Comparison of ENCODE assay signal across 8 cellular contexts in genomic region chr1:243354511-243355153, GRCh38.
DNase-seq lines count a peak whose midpoint lies in the region; ATAC-seq and TF ChIP-seq lines count a peak whose summit lies in the region.

No MANE protein-coding gene starts in this region.

- ATAC-seq in HG02981 (IDR thresholded peaks at IDR 0.05; ENCODE audit: unreplicated experiment) (peak; percentile 79), HG02571 (IDR thresholded peaks at IDR 0.05; ENCODE audit: unreplicated experiment) (no peak)

- H3K27me3 Mint-ChIP-seq in activated CD4-positive, alpha-beta T cell treated with anti-CD3 and anti-CD28 coated beads, Interleukin-2, amount 10 ng/mL, durations not matched to agents 7 days and 5 days, result no peaks in the 10 kb centered on the region
- H3K27me3 Mint-ChIP-seq in chondrocyte (ENCODE audit: low read depth), result no peaks in the 10 kb centered on the region

- TF ChIP-seq CTCF in chondrocyte (IDR thresholded peaks at IDR 0.05), result no peak

- peaks cover 21% of the 10 kb centered on the region for H3K4me1 Mint-ChIP-seq in activated CD4-positive, alpha-beta T cell treated with anti-CD3 and anti-CD28 coated beads, Interleukin-2, amount 10 ng/mL, durations not matched to agents 7 days and 5 days
- peaks cover 8% of the 10 kb centered on the region for H3K4me1 Mint-ChIP-seq in chondrocyte (ENCODE audit: low read depth)

- H3K4me3 Mint-ChIP-seq in activated CD4-positive, alpha-beta T cell treated with anti-CD3 and anti-CD28 coated beads, Interleukin-2, amount 10 ng/mL, durations not matched to agents 7 days and 5 days, result peak overlapping the region; percentile 60
- H3K4me3 Mint-ChIP-seq in chondrocyte (ENCODE audit: unreplicated experiment), result no peak overlapping the region

- POLR2A ChIA-PET in activated CD4-positive, alpha-beta T cell treated with anti-CD3 and anti-CD28 coated beads, Interleukin-2, amount 10 ng/mL, durations not matched to agents 7 days and 5 days (lab: Charles Lee), result no interaction called here

- peaks cover 3% of the 10 kb centered on the region for H3K9me3 Mint-ChIP-seq in activated CD4-positive, alpha-beta T cell treated with anti-CD3 and anti-CD28 coated beads, Interleukin-2, amount 10 ng/mL, durations not matched to agents 7 days and 5 days
- H3K9me3 Mint-ChIP-seq in chondrocyte (ENCODE audit: low read depth), result peaks cover 5% of the 10 kb centered on the region

- H3K27ac Mint-ChIP-seq in activated CD4-positive, alpha-beta T cell treated with anti-CD3 and anti-CD28 coated beads, Interleukin-2, amount 10 ng/mL, durations not matched to agents 7 days and 5 days, result peak overlapping the region; percentile 75
- no peak overlapping the region for H3K27ac Mint-ChIP-seq in chondrocyte (ENCODE audit: unreplicated experiment)

- DNase-seq in activated CD4-positive, alpha-beta T cell treated with anti-CD3 and anti-CD28 coated beads, Interleukin-2, amount 10 ng/mL, durations not matched to agents 7 days and 5 days, result no peak
- DNase-seq in activated CD4-positive, alpha-beta T cell treated with anti-CD3 and anti-CD28 coated beads for 1 hour, result no peak
- peak; percentile 42 for DNase-seq in cerebellar cortex (ENCODE audit: low spot score)
- DNase-seq in renal cortical epithelial cell (ENCODE audit: low read depth), result peak; percentile 54
- DNase-seq in chondrocyte (ENCODE audit: low spot score), result no peak
- DNase-seq in nucleus accumbens (lab: John Stamatoyannopoulos, UW), result no peak

- CTCF ChIA-PET in activated CD4-positive, alpha-beta T cell treated with anti-CD3 and anti-CD28 coated beads, Interleukin-2, amount 10 ng/mL, durations not matched to agents 7 days and 5 days (lab: Charles Lee), result interaction anchor here (0.9 kb wide), 1 partner anchor 888 kb away, joined by 3 read pairs; no protein-coding TSS in a partner anchor

- H3K36me3 Mint-ChIP-seq in activated CD4-positive, alpha-beta T cell treated with anti-CD3 and anti-CD28 coated beads, Interleukin-2, amount 10 ng/mL, durations not matched to agents 7 days and 5 days (ENCODE audit: low read depth), result peaks cover 11% of the 10 kb centered on the region
- H3K36me3 Mint-ChIP-seq in chondrocyte (ENCODE audit: low read depth), result peaks cover 5% of the 10 kb centered on the region

Comparison
In these comparisons a context has a peak if more than half of its experiments do, and no peak if none do; other contexts are left out.
1. DNase-seq: peak in cerebellar cortex (single experiment) and renal cortical epithelial cell (single experiment); none in activated CD4-positive, alpha-beta T cell treated with anti-CD3 and anti-CD28 coated beads, Interleukin-2, amount 10 ng/mL, durations not matched to agents 7 days and 5 days (single experiment), activated CD4-positive, alpha-beta T cell treated with anti-CD3 and anti-CD28 coated beads for 1 hour (single experiment), chondrocyte (single experiment) and nucleus accumbens (0 of 56).